ENCODE assay signal across 1 cellular context in the genomic region with DNA sequence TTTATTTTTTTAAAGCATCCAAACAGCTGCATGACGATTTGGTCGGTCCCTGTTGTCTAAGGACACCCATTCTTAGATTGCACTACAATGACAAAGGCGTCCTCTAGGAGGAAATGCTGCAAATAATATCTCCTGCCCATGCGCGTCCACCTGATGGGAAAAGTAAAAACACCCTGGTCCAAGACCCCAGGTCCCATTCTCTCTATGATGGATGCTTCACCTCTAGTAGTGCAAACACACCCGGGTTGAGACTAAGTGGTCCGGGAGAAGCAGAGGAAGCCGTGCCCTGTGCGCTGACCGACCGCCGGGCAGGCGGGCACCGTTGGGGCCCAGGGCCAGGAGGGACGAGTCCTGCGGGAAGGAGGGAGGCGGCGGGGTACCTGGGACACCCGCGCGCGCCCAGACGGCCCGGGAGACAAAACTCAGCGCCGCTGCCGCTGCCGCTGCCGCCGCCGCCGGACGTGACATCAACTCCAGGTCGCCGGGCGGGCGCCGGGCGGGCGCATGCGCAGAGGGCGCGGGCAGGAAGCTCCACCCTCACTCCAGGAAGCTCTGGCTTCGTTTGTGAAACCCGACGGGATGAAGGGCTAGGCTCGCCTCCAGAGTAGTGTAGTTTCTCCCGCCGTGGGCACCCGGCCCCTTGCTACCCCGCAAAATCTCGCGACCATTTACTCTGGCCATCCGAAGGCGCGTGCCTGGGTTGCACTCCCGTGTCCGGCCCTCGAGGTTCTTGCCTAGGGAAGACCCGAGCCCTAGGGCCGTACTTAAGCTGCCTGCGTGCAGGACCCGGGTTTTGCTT.
TF ChIP-seq lines count a peak whose summit lies in the region.

Gene TBC1D7 (minus strand): TSS at position 462 of the 799 bp plus-strand sequence. CDS start 1,639 bp downstream, outside the sequence.

TF ChIP-seq in HepG2, 621 proteins besides CTCF, POLR2A, EP300 and RAD21 (continued from another document and continues in another):
- TF ChIP-seq, protein P1, sequence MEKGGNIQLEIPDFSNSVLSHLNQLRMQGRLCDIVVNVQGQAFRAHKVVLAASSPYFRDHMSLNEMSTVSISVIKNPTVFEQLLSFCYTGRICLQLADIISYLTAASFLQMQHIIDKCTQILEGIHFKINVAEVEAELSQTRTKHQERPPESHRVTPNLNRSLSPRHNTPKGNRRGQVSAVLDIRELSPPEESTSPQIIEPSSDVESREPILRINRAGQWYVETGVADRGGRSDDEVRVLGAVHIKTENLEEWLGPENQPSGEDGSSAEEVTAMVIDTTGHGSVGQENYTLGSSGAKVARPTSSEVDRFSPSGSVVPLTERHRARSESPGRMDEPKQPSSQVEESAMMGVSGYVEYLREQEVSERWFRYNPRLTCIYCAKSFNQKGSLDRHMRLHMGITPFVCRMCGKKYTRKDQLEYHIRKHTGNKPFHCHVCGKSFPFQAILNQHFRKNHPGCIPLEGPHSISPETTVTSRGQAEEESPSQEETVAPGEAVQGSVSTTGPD (CRISPR knock-in tag; IDR thresholded peaks at IDR 0.05) = no peak; the same call in 1 of the 2 replicates
- TF ChIP-seq ZNF570 (CRISPR knock-in tag; IDR thresholded peaks at IDR 0.05; ENCODE audit: borderline replicate concordance) (no peak), PAF1 (CRISPR knock-in tag; IDR thresholded peaks at IDR 0.05) (no peak), RNF2 (conservative IDR thresholded peaks at IDR 0.05; ENCODE audit: low read depth) (peak; percentile 96), CREM (IDR thresholded peaks at IDR 0.05) (peak; percentile 3; the same call in 1 of the 2 replicates), CREM (CRISPR knock-in tag; IDR thresholded peaks at IDR 0.05) (no peak), HNRNPLL (IDR thresholded peaks at IDR 0.05; ENCODE audit: low read depth, low read length, poor library complexity, severe bottlenecking) (peak; percentile 82), ZNF292 (CRISPR knock-in tag; IDR thresholded peaks at IDR 0.05; ENCODE audit: borderline replicate concordance, low read depth) (peak; percentile 25; the same call in 1 of the 2 replicates), BHLHE40 (IDR thresholded peaks at IDR 0.05; ENCODE audit: low read length) (no peak), ZNF850 (CRISPR knock-in tag; conservative IDR thresholded peaks at IDR 0.05) (peak; percentile 65; the same call in 1 of the 2 replicates), RBAK (CRISPR knock-in tag; IDR thresholded peaks at IDR 0.05) (no peak), TEF (CRISPR knock-in tag; IDR thresholded peaks at IDR 0.05) (0 out of 2 replicates have a peak, but pooled peaks have one; percentile 33), FLYWCH1 (CRISPR knock-in tag; IDR thresholded peaks at IDR 0.05) (no peak), DPF2 (CRISPR knock-in tag; IDR thresholded peaks at IDR 0.05; ENCODE audit: borderline replicate concordance, low read depth) (no peak), FIP1L1 (IDR thresholded peaks at IDR 0.05; ENCODE audit: borderline replicate concordance, insufficient read depth, low read depth, low read length) (peak; percentile 84; the same call in 1 of the 2 replicates), FOXM1 (CRISPR knock-in tag; IDR thresholded peaks at IDR 0.05) (no peak), ZNF674 (CRISPR knock-in tag; IDR thresholded peaks at IDR 0.05; ENCODE audit: low read depth) (0 out of 2 replicates have a peak, but pooled peaks have one; percentile 2), ZBTB21 (CRISPR knock-in tag; IDR thresholded peaks at IDR 0.05) (peak; percentile 30; the same call in 1 of the 2 replicates), TP53 (CRISPR knock-in tag; conservative IDR thresholded peaks at IDR 0.05) (no peak), ZNF232 (CRISPR knock-in tag; IDR thresholded peaks at IDR 0.05; ENCODE audit: borderline replicate concordance) (no peak; the same call in 1 of the 2 replicates), CCAR2 (optimal IDR thresholded peaks at IDR 0.05; ENCODE audit: low read depth, low read length) (no peak), SYNCRIP (IDR thresholded peaks at IDR 0.05; ENCODE audit: insufficient read depth, low read depth, low read length) (no peak), ZNF441 (CRISPR knock-in tag; IDR thresholded peaks at IDR 0.05; ENCODE audit: borderline replicate concordance) (peak; percentile 58), ZNF335 (CRISPR knock-in tag; IDR thresholded peaks at IDR 0.05) (no peak; the same call in 1 of the 2 replicates), CENPBD1 (CRISPR knock-in tag; IDR thresholded peaks at IDR 0.05; ENCODE audit: borderline replicate concordance, low read depth) (no peak), ZNF275 (CRISPR knock-in tag; IDR thresholded peaks at IDR 0.05; ENCODE audit: borderline replicate concordance) (no peak), ZNF580 (CRISPR knock-in tag; IDR thresholded peaks at IDR 0.05; ENCODE audit: borderline replicate concordance, low read depth) (peak; percentile 26; the same call in 1 of the 2 replicates), SMC3 (IDR thresholded peaks at IDR 0.05; ENCODE audit: low read length) (0 out of 2 replicates have a peak, but pooled peaks have one; percentile 28), ZNF530 (CRISPR knock-in tag; IDR thresholded peaks at IDR 0.05; ENCODE audit: low read depth) (no peak), SNAPC5 (CRISPR knock-in tag; IDR thresholded peaks at IDR 0.05; ENCODE audit: borderline replicate concordance) (peak; percentile 85; the same call in 1 of the 2 replicates), DNMT3B (CRISPR knock-in tag; conservative IDR thresholded peaks at IDR 0.05) (no peak)
- TF ChIP-seq, protein P2, sequence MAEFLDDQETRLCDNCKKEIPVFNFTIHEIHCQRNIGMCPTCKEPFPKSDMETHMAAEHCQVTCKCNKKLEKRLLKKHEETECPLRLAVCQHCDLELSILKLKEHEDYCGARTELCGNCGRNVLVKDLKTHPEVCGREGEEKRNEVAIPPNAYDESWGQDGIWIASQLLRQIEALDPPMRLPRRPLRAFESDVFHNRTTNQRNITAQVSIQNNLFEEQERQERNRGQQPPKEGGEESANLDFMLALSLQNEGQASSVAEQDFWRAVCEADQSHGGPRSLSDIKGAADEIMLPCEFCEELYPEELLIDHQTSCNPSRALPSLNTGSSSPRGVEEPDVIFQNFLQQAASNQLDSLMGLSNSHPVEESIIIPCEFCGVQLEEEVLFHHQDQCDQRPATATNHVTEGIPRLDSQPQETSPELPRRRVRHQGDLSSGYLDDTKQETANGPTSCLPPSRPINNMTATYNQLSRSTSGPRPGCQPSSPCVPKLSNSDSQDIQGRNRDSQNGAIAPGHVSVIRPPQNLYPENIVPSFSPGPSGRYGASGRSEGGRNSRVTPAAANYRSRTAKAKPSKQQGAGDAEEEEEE (CRISPR knock-in tag; IDR thresholded peaks at IDR 0.05; ENCODE audit: borderline replicate concordance) = no peak
- TF ChIP-seq, protein P3, sequence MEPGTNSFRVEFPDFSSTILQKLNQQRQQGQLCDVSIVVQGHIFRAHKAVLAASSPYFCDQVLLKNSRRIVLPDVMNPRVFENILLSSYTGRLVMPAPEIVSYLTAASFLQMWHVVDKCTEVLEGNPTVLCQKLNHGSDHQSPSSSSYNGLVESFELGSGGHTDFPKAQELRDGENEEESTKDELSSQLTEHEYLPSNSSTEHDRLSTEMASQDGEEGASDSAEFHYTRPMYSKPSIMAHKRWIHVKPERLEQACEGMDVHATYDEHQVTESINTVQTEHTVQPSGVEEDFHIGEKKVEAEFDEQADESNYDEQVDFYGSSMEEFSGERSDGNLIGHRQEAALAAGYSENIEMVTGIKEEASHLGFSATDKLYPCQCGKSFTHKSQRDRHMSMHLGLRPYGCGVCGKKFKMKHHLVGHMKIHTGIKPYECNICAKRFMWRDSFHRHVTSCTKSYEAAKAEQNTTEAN (CRISPR knock-in tag; conservative IDR thresholded peaks at IDR 0.05) = no peak; the same call in 1 of the 2 replicates
- TF ChIP-seq, protein P4, sequence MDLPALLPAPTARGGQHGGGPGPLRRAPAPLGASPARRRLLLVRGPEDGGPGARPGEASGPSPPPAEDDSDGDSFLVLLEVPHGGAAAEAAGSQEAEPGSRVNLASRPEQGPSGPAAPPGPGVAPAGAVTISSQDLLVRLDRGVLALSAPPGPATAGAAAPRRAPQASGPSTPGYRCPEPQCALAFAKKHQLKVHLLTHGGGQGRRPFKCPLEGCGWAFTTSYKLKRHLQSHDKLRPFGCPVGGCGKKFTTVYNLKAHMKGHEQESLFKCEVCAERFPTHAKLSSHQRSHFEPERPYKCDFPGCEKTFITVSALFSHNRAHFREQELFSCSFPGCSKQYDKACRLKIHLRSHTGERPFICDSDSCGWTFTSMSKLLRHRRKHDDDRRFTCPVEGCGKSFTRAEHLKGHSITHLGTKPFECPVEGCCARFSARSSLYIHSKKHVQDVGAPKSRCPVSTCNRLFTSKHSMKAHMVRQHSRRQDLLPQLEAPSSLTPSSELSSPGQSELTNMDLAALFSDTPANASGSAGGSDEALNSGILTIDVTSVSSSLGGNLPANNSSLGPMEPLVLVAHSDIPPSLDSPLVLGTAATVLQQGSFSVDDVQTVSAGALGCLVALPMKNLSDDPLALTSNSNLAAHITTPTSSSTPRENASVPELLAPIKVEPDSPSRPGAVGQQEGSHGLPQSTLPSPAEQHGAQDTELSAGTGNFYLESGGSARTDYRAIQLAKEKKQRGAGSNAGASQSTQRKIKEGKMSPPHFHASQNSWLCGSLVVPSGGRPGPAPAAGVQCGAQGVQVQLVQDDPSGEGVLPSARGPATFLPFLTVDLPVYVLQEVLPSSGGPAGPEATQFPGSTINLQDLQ (CRISPR knock-in tag; IDR thresholded peaks at IDR 0.05) = peak; percentile 96
- TF ChIP-seq, protein P5, sequence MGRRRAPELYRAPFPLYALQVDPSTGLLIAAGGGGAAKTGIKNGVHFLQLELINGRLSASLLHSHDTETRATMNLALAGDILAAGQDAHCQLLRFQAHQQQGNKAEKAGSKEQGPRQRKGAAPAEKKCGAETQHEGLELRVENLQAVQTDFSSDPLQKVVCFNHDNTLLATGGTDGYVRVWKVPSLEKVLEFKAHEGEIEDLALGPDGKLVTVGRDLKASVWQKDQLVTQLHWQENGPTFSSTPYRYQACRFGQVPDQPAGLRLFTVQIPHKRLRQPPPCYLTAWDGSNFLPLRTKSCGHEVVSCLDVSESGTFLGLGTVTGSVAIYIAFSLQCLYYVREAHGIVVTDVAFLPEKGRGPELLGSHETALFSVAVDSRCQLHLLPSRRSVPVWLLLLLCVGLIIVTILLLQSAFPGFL (CRISPR knock-in tag; IDR thresholded peaks at IDR 0.05) = no peak
- TF ChIP-seq, protein P6, sequence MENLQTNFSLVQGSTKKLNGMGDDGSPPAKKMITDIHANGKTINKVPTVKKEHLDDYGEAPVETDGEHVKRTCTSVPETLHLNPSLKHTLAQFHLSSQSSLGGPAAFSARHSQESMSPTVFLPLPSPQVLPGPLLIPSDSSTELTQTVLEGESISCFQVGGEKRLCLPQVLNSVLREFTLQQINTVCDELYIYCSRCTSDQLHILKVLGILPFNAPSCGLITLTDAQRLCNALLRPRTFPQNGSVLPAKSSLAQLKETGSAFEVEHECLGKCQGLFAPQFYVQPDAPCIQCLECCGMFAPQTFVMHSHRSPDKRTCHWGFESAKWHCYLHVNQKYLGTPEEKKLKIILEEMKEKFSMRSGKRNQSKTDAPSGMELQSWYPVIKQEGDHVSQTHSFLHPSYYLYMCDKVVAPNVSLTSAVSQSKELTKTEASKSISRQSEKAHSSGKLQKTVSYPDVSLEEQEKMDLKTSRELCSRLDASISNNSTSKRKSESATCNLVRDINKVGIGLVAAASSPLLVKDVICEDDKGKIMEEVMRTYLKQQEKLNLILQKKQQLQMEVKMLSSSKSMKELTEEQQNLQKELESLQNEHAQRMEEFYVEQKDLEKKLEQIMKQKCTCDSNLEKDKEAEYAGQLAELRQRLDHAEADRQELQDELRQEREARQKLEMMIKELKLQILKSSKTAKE (CRISPR knock-in tag; IDR thresholded peaks at IDR 0.05; ENCODE audit: borderline replicate concordance) = peak; percentile 4; the same call in 1 of the 2 replicates
- TF ChIP-seq, protein P7, sequence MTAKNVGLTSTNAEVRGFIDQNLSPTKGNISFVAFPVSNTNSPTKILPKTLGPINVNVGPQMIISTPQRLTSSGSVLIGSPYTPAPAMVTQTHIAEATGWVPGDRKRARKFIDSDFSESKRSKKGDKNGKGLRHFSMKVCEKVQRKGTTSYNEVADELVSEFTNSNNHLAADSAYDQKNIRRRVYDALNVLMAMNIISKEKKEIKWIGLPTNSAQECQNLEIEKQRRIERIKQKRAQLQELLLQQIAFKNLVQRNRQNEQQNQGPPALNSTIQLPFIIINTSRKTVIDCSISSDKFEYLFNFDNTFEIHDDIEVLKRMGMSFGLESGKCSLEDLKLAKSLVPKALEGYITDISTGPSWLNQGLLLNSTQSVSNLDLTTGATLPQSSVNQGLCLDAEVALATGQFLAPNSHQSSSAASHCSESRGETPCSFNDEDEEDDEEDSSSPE (CRISPR knock-in tag; IDR thresholded peaks at IDR 0.05) = peak; percentile 86
